Comparison of ENCODE assay signal across 10 cellular contexts in genomic region chr19:1857648-1858326, GRCh38. TPM values are rescaled to one million over a fixed set of nuclear protein-coding genes. Genes with fewer than 3 reads are reported as not detected.
DNase-seq lines count a peak whose midpoint lies in the region; ATAC-seq and TF ChIP-seq lines count a peak whose summit lies in the region.
"Had no signal": no experiment of that assay in that cellular context is flagged by ENCODE, and none has a peak within 500 bp of the region (broad histone marks: within the 10 kb centered on the region; RNA-seq: fewer than 3 reads in every experiment).

No MANE protein-coding gene starts in this region.

- peak overlapping the region; percentile 65 for H3K4me3 Mint-ChIP-seq in activated CD4-positive, alpha-beta T cell treated with anti-CD3 and anti-CD28 coated beads, Interleukin-2, amount 10 ng/mL, durations not matched to agents 7 days and 5 days
- peak overlapping the region; percentile 68 for H3K4me3 Mint-ChIP-seq in activated naive CD8-positive, alpha-beta T cell treated with anti-CD3 and anti-CD28 coated beads for 36 hours

- H3K4me3 ChIP-seq in left lung (peak overlapping the region in 1 of 2 donors; percentile 51), tibial artery (peak overlapping the region; percentile 27 to 49)

- CTCF ChIA-PET in activated CD4-positive, alpha-beta T cell treated with anti-CD3 and anti-CD28 coated beads, Interleukin-2, amount 10 ng/mL, durations not matched to agents 7 days and 5 days (lab: Charles Lee): interaction anchor here (1.1 to 2.2 kb wide), 5 partner anchors 19 to 195 kb away, joined by 3 to 7 read pairs (median 3); no protein-coding TSS in a partner anchor

- H3K27ac ChIP-seq in left lung (peak overlapping the region; percentile 92 to 97), tibial artery (peak overlapping the region; percentile 23 to 27)
- H3K27ac ChIP-seq: foreskin keratinocyte had no signal

- no peak for ATAC-seq in left lung
- no peak for ATAC-seq in HG02571 (IDR thresholded peaks at IDR 0.05; ENCODE audit: unreplicated experiment)
- ATAC-seq in GM21825 (IDR thresholded peaks at IDR 0.05; ENCODE audit: unreplicated experiment): no peak

- H3K9me3 ChIP-seq in left lung: no peaks in the 10 kb centered on the region
- no peaks in the 10 kb centered on the region for H3K9me3 ChIP-seq in tibial artery

- peaks cover 68% of the 10 kb centered on the region for H3K4me1 Mint-ChIP-seq in activated CD4-positive, alpha-beta T cell treated with anti-CD3 and anti-CD28 coated beads, Interleukin-2, amount 10 ng/mL, durations not matched to agents 7 days and 5 days
- H3K4me1 Mint-ChIP-seq in activated naive CD8-positive, alpha-beta T cell treated with anti-CD3 and anti-CD28 coated beads for 36 hours: peaks cover 38% of the 10 kb centered on the region

- H3K27me3 ChIP-seq in left lung: no peaks in the 10 kb centered on the region
- H3K27me3 ChIP-seq in tibial artery: peaks cover 0 to 3% of the 10 kb centered on the region in 2 donors
- H3K27me3 ChIP-seq: foreskin keratinocyte had no signal

- no peaks in the 10 kb centered on the region for H3K9me3 Mint-ChIP-seq in activated CD4-positive, alpha-beta T cell treated with anti-CD3 and anti-CD28 coated beads, Interleukin-2, amount 10 ng/mL, durations not matched to agents 7 days and 5 days
- no peaks in the 10 kb centered on the region for H3K9me3 Mint-ChIP-seq in activated naive CD8-positive, alpha-beta T cell treated with anti-CD3 and anti-CD28 coated beads for 36 hours

- DNase-seq in activated CD4-positive, alpha-beta T cell treated with anti-CD3 and anti-CD28 coated beads, Interleukin-2, amount 10 ng/mL, durations not matched to agents 7 days and 5 days: no peak
- DNase-seq in activated CD4-positive, alpha-beta T cell treated with anti-CD3 and anti-CD28 coated beads, Interleukin-2, amount 50 U/mL, for 1 hour: no peak
- DNase-seq in activated naive CD8-positive, alpha-beta T cell treated with anti-CD3 and anti-CD28 coated beads for 36 hours: no peak
- DNase-seq in left lung: peak in 1 of 2 donors; percentile 42
- peak in 1 of 2 donors; percentile 66 for DNase-seq in tibial artery
- DNase-seq in GM19240 (ENCODE audit: insufficient read length, low spot score): no peak
- DNase-seq: NCI-H1092 treated with DMSO at 0.1 percent for 48 hours had no signal

- peaks cover 55 to 97% of the 10 kb centered on the region in 2 donors for H3K4me1 ChIP-seq in left lung
- peaks cover 0 to 83% (median 56%) of the 10 kb centered on the region in 4 donors for H3K4me1 ChIP-seq in tibial artery

- H3K27me3 Mint-ChIP-seq in activated CD4-positive, alpha-beta T cell treated with anti-CD3 and anti-CD28 coated beads, Interleukin-2, amount 10 ng/mL, durations not matched to agents 7 days and 5 days: no peaks in the 10 kb centered on the region
- no peaks in the 10 kb centered on the region for H3K27me3 Mint-ChIP-seq in activated naive CD8-positive, alpha-beta T cell treated with anti-CD3 and anti-CD28 coated beads for 36 hours

- POLR2A ChIA-PET in activated CD4-positive, alpha-beta T cell treated with anti-CD3 and anti-CD28 coated beads, Interleukin-2, amount 10 ng/mL, durations not matched to agents 7 days and 5 days (lab: Charles Lee): interaction anchor here (0.6 kb wide), 1 partner anchor 437 kb away, joined by 3 read pairs; no protein-coding TSS in a partner anchor

- H3K36me3 ChIP-seq in left lung (peaks cover 0 to 7% of the 10 kb centered on the region in 2 donors), tibial artery (peaks cover 0 to 7% (median 0%) of the 10 kb centered on the region in 3 donors)

- no peak for TF ChIP-seq CTCF in left lung (IDR thresholded peaks at IDR 0.05)
- TF ChIP-seq CTCF in tibial artery (IDR thresholded peaks at IDR 0.05): no peak

- peaks cover 4% of the 10 kb centered on the region for H3K36me3 Mint-ChIP-seq in activated CD4-positive, alpha-beta T cell treated with anti-CD3 and anti-CD28 coated beads, Interleukin-2, amount 10 ng/mL, durations not matched to agents 7 days and 5 days (ENCODE audit: low read depth)
- peaks cover 11% of the 10 kb centered on the region for H3K36me3 Mint-ChIP-seq in activated naive CD8-positive, alpha-beta T cell treated with anti-CD3 and anti-CD28 coated beads for 36 hours

- H3K27ac Mint-ChIP-seq in activated CD4-positive, alpha-beta T cell treated with anti-CD3 and anti-CD28 coated beads, Interleukin-2, amount 10 ng/mL, durations not matched to agents 7 days and 5 days: peak overlapping the region; percentile 83
- peak overlapping the region; percentile 75 for H3K27ac Mint-ChIP-seq in activated naive CD8-positive, alpha-beta T cell treated with anti-CD3 and anti-CD28 coated beads for 36 hours

- intact Hi-C loops in left lung (cut with DNase I) (no loop called here), tibial artery (cut with DNase I; ENCODE audit: low total_unique reads) (no loop called here)

RNA-seq across cellular contexts. Expression of gene KLF16, which starts 5.6 kb away (rescaled TPM):
- total RNA-seq in activated CD4-positive, alpha-beta T cell treated with anti-CD3 and anti-CD28 coated beads, Interleukin-2, amount 10 ng/mL, durations not matched to agents 7 days and 5 days: 10 to 100 TPM; 24.0 to 25.5 TPM
- 10 to 100 TPM; 37.9 to 39.0 TPM for total RNA-seq in activated naive CD8-positive, alpha-beta T cell treated with anti-CD3 and anti-CD28 coated beads for 36 hours
- total RNA-seq in left lung: 10 to 100 TPM; 18.5 to 28.8 TPM

RNA-seq across cellular contexts. Expression of gene REXO1, which starts 9.5 kb away (rescaled TPM):
- 10 to 100 TPM; 44.2 to 54.7 TPM for total RNA-seq in activated CD4-positive, alpha-beta T cell treated with anti-CD3 and anti-CD28 coated beads, Interleukin-2, amount 10 ng/mL, durations not matched to agents 7 days and 5 days
- total RNA-seq in activated naive CD8-positive, alpha-beta T cell treated with anti-CD3 and anti-CD28 coated beads for 36 hours: 10 to 100 TPM; 53.1 to 54.2 TPM
- 10 to 100 TPM; 20.3 to 30.8 TPM for total RNA-seq in left lung

RNA-seq across cellular contexts. Expression of gene ABHD17A, which starts 27.5 kb away (rescaled TPM):
- 100 to 1,000 TPM; 180 TPM for total RNA-seq in activated CD4-positive, alpha-beta T cell treated with anti-CD3 and anti-CD28 coated beads, Interleukin-2, amount 10 ng/mL, durations not matched to agents 7 days and 5 days
- 100 to 1,000 TPM in 1 of 2 experiments, 10 to 100 TPM in 1; 98.7 to 106 TPM for total RNA-seq in activated naive CD8-positive, alpha-beta T cell treated with anti-CD3 and anti-CD28 coated beads for 36 hours
- total RNA-seq in left lung: 10 to 100 TPM; 70.2 to 72.7 TPM

RNA-seq across cellular contexts. Expression of gene ATP8B3, which starts 45.7 kb away (rescaled TPM):
- 10 to 100 TPM; 22.2 to 28.8 TPM for total RNA-seq in activated CD4-positive, alpha-beta T cell treated with anti-CD3 and anti-CD28 coated beads, Interleukin-2, amount 10 ng/mL, durations not matched to agents 7 days and 5 days
- 1 to 10 TPM; 2.3 to 2.7 TPM for total RNA-seq in activated naive CD8-positive, alpha-beta T cell treated with anti-CD3 and anti-CD28 coated beads for 36 hours
- total RNA-seq in left lung: 1 to 10 TPM; 1.9 to 2.5 TPM

RNA-seq across cellular contexts. Expression of gene ADAT3, which starts 47.4 kb away (rescaled TPM):
- 10 to 100 TPM; 10.6 to 13.3 TPM for total RNA-seq in activated CD4-positive, alpha-beta T cell treated with anti-CD3 and anti-CD28 coated beads, Interleukin-2, amount 10 ng/mL, durations not matched to agents 7 days and 5 days
- 1 to 10 TPM; 5.7 to 5.9 TPM for total RNA-seq in activated naive CD8-positive, alpha-beta T cell treated with anti-CD3 and anti-CD28 coated beads for 36 hours
- total RNA-seq in left lung: 1 to 10 TPM; 7.2 to 9.4 TPM
